ENCODE assay signal across 14 cellular contexts in genomic region chr16:50315346-50315997, GRCh38. TPM values are rescaled to one million over a fixed set of nuclear protein-coding genes. Genes with fewer than 3 reads are reported as not detected.
DNase-seq lines count a peak whose midpoint lies in the region; ATAC-seq and TF ChIP-seq lines count a peak whose summit lies in the region.
"Had no signal": no experiment of that assay in that cellular context is flagged by ENCODE, and none has a peak within 500 bp of the region (broad histone marks: within the 10 kb centered on the region; RNA-seq: fewer than 3 reads in every experiment).

No MANE protein-coding gene starts in this region.

- no peak for TF ChIP-seq POLR2A in suprapubic skin (IDR thresholded peaks at IDR 0.05)

- peak overlapping the region; percentile 18 for H3K27ac Mint-ChIP-seq in activated naive CD4-positive, alpha-beta T cell treated with anti-CD3 and anti-CD28 coated beads for 36 hours
- peak overlapping the region; percentile 65 for H3K27ac Mint-ChIP-seq in activated naive CD8-positive, alpha-beta T cell treated with anti-CD3 and anti-CD28 coated beads for 36 hours
- H3K27ac Mint-ChIP-seq: HFFc6 had no signal

- no peaks in the 10 kb centered on the region for H3K79me2 ChIP-seq in PC-3 (ENCODE audit: low read length)

- no peaks in the 10 kb centered on the region for H3K9me2 ChIP-seq in PC-3 (replicated peaks; ENCODE audit: low read length)

- ATAC-seq in lower lobe of right lung (no peak), GM19035 (IDR thresholded peaks at IDR 0.05; ENCODE audit: unreplicated experiment) (no peak), GM21390 (IDR thresholded peaks at IDR 0.05; ENCODE audit: unreplicated experiment) (no peak), PC-3 (no peak)
- ATAC-seq: psoas muscle had no signal

- intact Hi-C loops in activated naive CD4-positive, alpha-beta T cell treated with anti-CD3 and anti-CD28 coated beads for 36 hours (cut with micrococcal nuclease): no loop called here
- intact Hi-C loops in lower lobe of right lung (cut with DNase I) (no loop called here), PC-3 (cut with micrococcal nuclease) (no loop called here)

- POLR2A ChIA-PET in PC-3 (lab: Charles Lee; ENCODE audit: unreplicated experiment): no interaction called here

- TF ChIP-seq CTCF in lower lobe of right lung (IDR thresholded peaks at IDR 0.05): no peak
- TF ChIP-seq CTCF in suprapubic skin (IDR thresholded peaks at IDR 0.05): no peak
- no peak for TF ChIP-seq CTCF in PC-3 (conservative IDR thresholded peaks at IDR 0.05; ENCODE audit: low read depth, low read length)

- no peaks in the 10 kb centered on the region for H4K20me1 ChIP-seq in PC-3 (ENCODE audit: low read length)

- no TSS peak for BruUV-seq in PC-3 (replicated peaks; lab: Mats Ljungman, UMichigan)

- DNase-seq in activated naive CD4-positive, alpha-beta T cell treated with anti-CD3 and anti-CD28 coated beads for 36 hours: no peak
- no peak for DNase-seq in activated naive CD4-positive, alpha-beta T cell treated with anti-CD3 and anti-CD28 coated beads, Interleukin-2, amount 50 U/mL, for 16 hours
- DNase-seq in activated naive CD8-positive, alpha-beta T cell treated with anti-CD3 and anti-CD28 coated beads for 36 hours: no peak
- peak; percentile 32 for DNase-seq in lower lobe of right lung
- peak; percentile 64 to 76 for DNase-seq in suprapubic skin (ENCODE audit: low spot score in 2 of 2)
- no peak for DNase-seq in PC-3
- DNase-seq: HFFc6, kidney glomerular epithelial cell, MG63, NCI-H748 treated with DMSO at 0.1 percent for 48 hours, SW 1271 had no signal

- peaks cover 16% of the 10 kb centered on the region for H3K4me1 Mint-ChIP-seq in activated naive CD4-positive, alpha-beta T cell treated with anti-CD3 and anti-CD28 coated beads for 36 hours (ENCODE audit: low read depth)
- H3K4me1 Mint-ChIP-seq in activated naive CD8-positive, alpha-beta T cell treated with anti-CD3 and anti-CD28 coated beads for 36 hours: peaks cover 25% of the 10 kb centered on the region

- H3K36me3 ChIP-seq in lower lobe of right lung: peaks cover 97% of the 10 kb centered on the region
- peaks cover 79% of the 10 kb centered on the region for H3K36me3 ChIP-seq in suprapubic skin
- peaks cover 21% of the 10 kb centered on the region for H3K36me3 ChIP-seq in PC-3 (ENCODE audit: low read depth, low read length)

- no peaks in the 10 kb centered on the region for H3K27me3 Mint-ChIP-seq in activated naive CD4-positive, alpha-beta T cell treated with anti-CD3 and anti-CD28 coated beads for 36 hours (ENCODE audit: low read depth)
- H3K27me3 Mint-ChIP-seq in activated naive CD8-positive, alpha-beta T cell treated with anti-CD3 and anti-CD28 coated beads for 36 hours: no peaks in the 10 kb centered on the region

- H3K36me3 Mint-ChIP-seq in activated naive CD4-positive, alpha-beta T cell treated with anti-CD3 and anti-CD28 coated beads for 36 hours (ENCODE audit: low read depth): peaks cover 35% of the 10 kb centered on the region
- peaks cover 30% of the 10 kb centered on the region for H3K36me3 Mint-ChIP-seq in activated naive CD8-positive, alpha-beta T cell treated with anti-CD3 and anti-CD28 coated beads for 36 hours

- CTCF ChIA-PET in activated naive CD4-positive, alpha-beta T cell treated with anti-CD3 and anti-CD28 coated beads for 36 hours (lab: Charles Lee): interaction anchor here (0.8 to 2.6 kb wide), 3 partner anchors 11 to 350 kb away, joined by 3 to 9 read pairs (median 9); no protein-coding TSS in a partner anchor
- CTCF ChIA-PET in PC-3 (lab: Charles Lee): no interaction called here

- H3K9me3 ChIP-seq in lower lobe of right lung (no peaks in the 10 kb centered on the region), suprapubic skin (no peaks in the 10 kb centered on the region), PC-3 (ENCODE audit: low read length) (no peaks in the 10 kb centered on the region)
- H3K9me3 ChIP-seq: MG63, psoas muscle had no signal

- H3K4me1 ChIP-seq in lower lobe of right lung (no peaks in the 10 kb centered on the region), suprapubic skin (peaks cover 2% of the 10 kb centered on the region), PC-3 (ENCODE audit: insufficient read depth, low read length) (no peaks in the 10 kb centered on the region)
- H3K4me1 ChIP-seq: psoas muscle had no signal

- 81% methylated on average over 13 of the region's 15 CpGs for WGBS in suprapubic skin

- no peak overlapping the region for H2AFZ ChIP-seq in PC-3 (ENCODE audit: low read length)

- no peak for TF ChIP-seq EP300 in suprapubic skin (IDR thresholded peaks at IDR 0.05)

- H3K27ac ChIP-seq in lower lobe of right lung: no peak overlapping the region
- peak overlapping the region; percentile 14 for H3K27ac ChIP-seq in suprapubic skin
- no peak overlapping the region for H3K27ac ChIP-seq in PC-3 (ENCODE audit: low read length)
- H3K27ac ChIP-seq: psoas muscle had no signal

- H3F3A ChIP-seq in PC-3 (ENCODE audit: low read length, unreplicated experiment): no peaks in the 10 kb centered on the region

- H3K9me3 Mint-ChIP-seq in activated naive CD4-positive, alpha-beta T cell treated with anti-CD3 and anti-CD28 coated beads for 36 hours: no peaks in the 10 kb centered on the region
- H3K9me3 Mint-ChIP-seq in activated naive CD8-positive, alpha-beta T cell treated with anti-CD3 and anti-CD28 coated beads for 36 hours: no peaks in the 10 kb centered on the region
- H3K9me3 Mint-ChIP-seq: HFFc6 had no signal

- H3K4me3 ChIP-seq in lower lobe of right lung: no peak overlapping the region
- no peak overlapping the region for H3K4me3 ChIP-seq in suprapubic skin
- no peak overlapping the region for H3K4me3 ChIP-seq in PC-3 (ENCODE audit: low read length)
- H3K4me3 ChIP-seq: MG63, psoas muscle had no signal

- no peak overlapping the region for H3K4me3 Mint-ChIP-seq in activated naive CD4-positive, alpha-beta T cell treated with anti-CD3 and anti-CD28 coated beads for 36 hours
- no peak overlapping the region for H3K4me3 Mint-ChIP-seq in activated naive CD8-positive, alpha-beta T cell treated with anti-CD3 and anti-CD28 coated beads for 36 hours
- H3K4me3 Mint-ChIP-seq: HFFc6 had no signal

- no peak overlapping the region for H3K4me2 ChIP-seq in PC-3 (ENCODE audit: low read length)

- no peak overlapping the region for H3K9ac ChIP-seq in PC-3 (ENCODE audit: low read length)

- H3K27me3 ChIP-seq in lower lobe of right lung (ENCODE audit: low read depth) (no peaks in the 10 kb centered on the region), suprapubic skin (no peaks in the 10 kb centered on the region), PC-3 (ENCODE audit: low read length) (no peaks in the 10 kb centered on the region)
- H3K27me3 ChIP-seq: MG63 had no signal

RNA-seq across cellular contexts. Expression of gene ADCY7, which starts 49.1 kb away (rescaled TPM):
- 10 to 100 TPM; 73.4 to 89.6 TPM for total RNA-seq in activated naive CD4-positive, alpha-beta T cell treated with anti-CD3 and anti-CD28 coated beads for 36 hours
- total RNA-seq in activated naive CD8-positive, alpha-beta T cell treated with anti-CD3 and anti-CD28 coated beads for 36 hours: 10 to 100 TPM; 72.3 to 73.1 TPM
- 115 TPM for total RNA-seq in lower lobe of right lung
- total RNA-seq in suprapubic skin: 10 to 100 TPM; 15.0 to 23.3 (median 16.9) TPM
- total RNA-seq in PC-3 (2014; rRNA removed): 13.1 and 14.1 TPM in 2 replicates

RNA-seq across cellular contexts. Expression of gene BRD7, which starts 53.3 kb away (rescaled TPM):
- total RNA-seq in activated naive CD4-positive, alpha-beta T cell treated with anti-CD3 and anti-CD28 coated beads for 36 hours: 100 to 1,000 TPM in 1 of 2 experiments, 10 to 100 TPM in 1; 96.7 to 101 TPM
- 10 to 100 TPM; 93.6 to 98.5 TPM for total RNA-seq in activated naive CD8-positive, alpha-beta T cell treated with anti-CD3 and anti-CD28 coated beads for 36 hours
- total RNA-seq in lower lobe of right lung (76.3 TPM), suprapubic skin (10 to 100 TPM; 53.1 to 62.0 (median 56.2) TPM), PC-3 (2014; rRNA removed) (38.4 and 40.0 TPM in 2 replicates)

Comparison
In these comparisons a context has a peak if more than half of its experiments do, and no peak if none do; other contexts are left out.
1. DNase-seq: peak in lower lobe of right lung (single experiment) and suprapubic skin (2 of 2); none in activated naive CD4-positive, alpha-beta T cell treated with anti-CD3 and anti-CD28 coated beads for 36 hours (single experiment), activated naive CD4-positive, alpha-beta T cell treated with anti-CD3 and anti-CD28 coated beads, Interleukin-2, amount 50 U/mL, for 16 hours (single experiment), activated naive CD8-positive, alpha-beta T cell treated with anti-CD3 and anti-CD28 coated beads for 36 hours (single experiment) and PC-3 (single experiment).